10 cellular contexts compared by ENCODE assay signal in genomic region chr15:85475317-85475701, GRCh38.
DNase-seq lines count a peak whose midpoint lies in the region; ATAC-seq and TF ChIP-seq lines count a peak whose summit lies in the region.
"Had no signal": no experiment of that assay in that cellular context is flagged by ENCODE, and none has a peak within 500 bp of the region (broad histone marks: within the 10 kb centered on the region; RNA-seq: fewer than 3 reads in every experiment).

No MANE protein-coding gene starts in this region.

- H2BK12ac ChIP-seq in mesenchymal stem cell (ENCODE audit: low read length in 2 of 2) = no peak overlapping the region

- intact Hi-C loops in uterus (cut with DNase I; ENCODE audit: low total_unique reads) = no loop called here

- no peak overlapping the region for H3K27ac ChIP-seq in mesenchymal stem cell (ENCODE audit: low read length, poor library complexity, severe bottlenecking)
- no peak overlapping the region for H3K27ac ChIP-seq in uterus
- H3K27ac ChIP-seq: coronary artery had no signal

- no peak overlapping the region for H3K14ac ChIP-seq in mesenchymal stem cell (ENCODE audit: low read length in 2 of 2)

- no peak overlapping the region for H3K4me2 ChIP-seq in mesenchymal stem cell (ENCODE audit: low read length, poor library complexity, severe bottlenecking)

- no peak overlapping the region for H3K23ac ChIP-seq in mesenchymal stem cell (ENCODE audit: low read length in 2 of 2)

- H3K79me1 ChIP-seq in mesenchymal stem cell (replicated peaks; ENCODE audit: low read length, poor library complexity, severe bottlenecking) = peaks cover 11% of the 10 kb centered on the region

- H3K9me3 ChIP-seq in mesenchymal stem cell (ENCODE audit: control insufficient read depth, low read length) (no peaks in the 10 kb centered on the region), uterus (no peaks in the 10 kb centered on the region)

- H3K4me3 ChIP-seq in mesenchymal stem cell (ENCODE audit: insufficient read depth in 1 of 2, low read depth in 1 of 2, low read length in 2 of 2) = no peak overlapping the region
- no peak overlapping the region for H3K4me3 ChIP-seq in uterus
- H3K4me3 ChIP-seq: coronary artery had no signal

- 50% methylated on average over 1 of the region's 1 CpG for WGBS in mesenchymal stem cell

- H2BK120ac ChIP-seq in mesenchymal stem cell (ENCODE audit: low read depth, low read length) = no peak overlapping the region

- TF ChIP-seq POLR2A in uterus (IDR thresholded peaks at IDR 0.05) = no peak

- ATAC-seq in GM18868 (IDR thresholded peaks at IDR 0.05; ENCODE audit: unreplicated experiment) (peak; percentile 65), HG02642 (IDR thresholded peaks at IDR 0.05; ENCODE audit: poor library complexity, unreplicated experiment) (peak; percentile 24), HG02885 (IDR thresholded peaks at IDR 0.05; ENCODE audit: poor library complexity, unreplicated experiment) (no peak)

- H3K18ac ChIP-seq in mesenchymal stem cell (ENCODE audit: low read depth in 1 of 2, low read length in 2 of 2) = no peak overlapping the region

- H3K9ac ChIP-seq in mesenchymal stem cell (ENCODE audit: low read length) = no peak overlapping the region

- H2BK15ac ChIP-seq in mesenchymal stem cell (ENCODE audit: low read depth, poor library complexity, severe bottlenecking) = no peak overlapping the region

- H3K4me1 ChIP-seq in mesenchymal stem cell (ENCODE audit: control insufficient read depth, insufficient read depth, low read depth, low read length) = peaks cover 20% of the 10 kb centered on the region
- H3K4me1 ChIP-seq in uterus = peaks cover 0 to 11% of the 10 kb centered on the region in 2 donors

- H3K27me3 ChIP-seq in mesenchymal stem cell (ENCODE audit: control insufficient read depth in 1 of 2, insufficient read depth in 1 of 2, low read length in 2 of 2) = no peaks in the 10 kb centered on the region
- H3K27me3 ChIP-seq in uterus = no peaks in the 10 kb centered on the region

- no peaks in the 10 kb centered on the region for H3K36me3 ChIP-seq in mesenchymal stem cell (ENCODE audit: control insufficient read depth in 1 of 2, insufficient read depth in 2 of 2, low read depth in 1 of 2, low read length in 2 of 2)
- H3K36me3 ChIP-seq in uterus = no peaks in the 10 kb centered on the region

- no peak overlapping the region for H2BK5ac ChIP-seq in mesenchymal stem cell (ENCODE audit: low read depth, low read length, poor library complexity, severe bottlenecking)

- no peak overlapping the region for H2AFZ ChIP-seq in mesenchymal stem cell (ENCODE audit: low read depth, low read length)

- no peak overlapping the region for H4K91ac ChIP-seq in mesenchymal stem cell (ENCODE audit: low read length)

- H4K8ac ChIP-seq in mesenchymal stem cell (ENCODE audit: low read length) = no peak overlapping the region

- no peak for TF ChIP-seq CTCF in uterus (IDR thresholded peaks at IDR 0.05)

- peak overlapping the region; percentile 27 for H2AK5ac ChIP-seq in mesenchymal stem cell (ENCODE audit: low read length, severe bottlenecking)

- H3K4ac ChIP-seq in mesenchymal stem cell (ENCODE audit: low read depth in 1 of 2, low read length in 2 of 2) = no peak overlapping the region

- DNase-seq in NOMO-1 treated with dmso at 0.1 percent for 144 hours (lab: John Stamatoyannopoulos, UW; ENCODE audit: unreplicated experiment) = peak; percentile 39
- DNase-seq in mesenchymal stem cell = no peak
- no peak for DNase-seq in NCI-H2081 treated with DMSO at 0.1 percent for 48 hours (lab: John Stamatoyannopoulos, UW)
- no peak for DNase-seq in NCI-H1694 (lab: John Stamatoyannopoulos, UW)
- DNase-seq in uterus = no peak
- DNase-seq: activated CD4-positive, alpha-beta T cell treated with anti-CD3 and anti-CD28 coated beads for 1 hour had no signal
